Comparison of ENCODE assay signal across 28 cellular contexts in the genomic region with DNA sequence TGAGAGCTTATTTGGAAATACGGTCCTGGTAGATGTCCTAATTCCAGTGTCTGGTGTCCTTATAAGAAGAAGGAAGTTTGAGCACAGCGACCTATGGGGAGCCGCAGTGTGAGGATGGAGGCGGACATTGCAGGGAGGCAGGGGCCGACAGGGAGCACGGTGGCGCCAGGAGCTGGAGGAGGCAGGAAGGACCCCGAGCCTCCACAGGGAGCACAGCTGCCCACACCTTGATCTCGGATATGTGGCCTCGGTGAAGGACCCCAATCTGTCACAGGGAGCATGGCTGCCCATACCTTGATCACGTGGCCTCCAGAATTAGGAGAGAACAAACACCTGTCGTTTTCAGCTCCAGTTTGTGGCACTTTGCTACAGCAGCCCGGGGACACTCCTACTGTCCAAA.
"Had no signal": no experiment of that assay in that cellular context is flagged by ENCODE, and none has a peak within 500 bp of the region (broad histone marks: within the 10 kb centered on the region; RNA-seq: fewer than 3 reads in every experiment).

No MANE protein-coding gene starts in this region.

- ATAC-seq: activated CD8-positive, alpha-beta memory T cell treated with anti-CD3 and anti-CD28 coated beads, Interleukin-2, amount 10 ng/mL, durations not matched to agents 7 days and 5 days; Panc1 had no signal

- DNase-seq: activated B cell treated with CpG ODN at 0.5 μM for 24 hours; activated CD4-positive, alpha-beta memory T cell treated with anti-CD3 and anti-CD28 coated beads, Interleukin-2, amount 10 ng/mL, durations not matched to agents 7 days and 5 days; activated CD4-positive, alpha-beta T cell treated with anti-CD3 and anti-CD28 coated beads for 1 hour; activated CD4-positive, alpha-beta T cell treated with anti-CD3 and anti-CD28 coated beads for 48 hours; activated CD8-positive, alpha-beta memory T cell treated with anti-CD3 and anti-CD28 coated beads for 24 hours; activated CD8-positive, alpha-beta memory T cell treated with anti-CD3 and anti-CD28 coated beads, Interleukin-2, amount 10 ng/mL, durations not matched to agents 7 days and 5 days; activated CD8-positive, alpha-beta memory T cell treated with anti-CD3 and anti-CD28 coated beads, Interleukin-2, amount 50 U/mL, for 48 hours; activated gamma-delta T cell; activated naive CD4-positive, alpha-beta T cell treated with Interleukin-2 at 50 U/mL for 16 hours; activated naive CD8-positive, alpha-beta T cell treated with anti-CD3 and anti-CD28 coated beads, Interleukin-2, amount 10 ng/mL, durations not matched to agents 7 days and 5 days; activated T-cell treated with anti-CD3 and anti-CD28 coated beads, Interleukin-2, amount 50 U/mL, for 48 hours; amygdala; MM.1S; MV-4-11; NCI-H1092; NCI-H1436 treated with DMSO at 0.1 percent for 48 hours; NCI-H1694 treated with DMSO at 0.1 percent for 48 hours; NCI-H2029; NCI-H345; NCI-H524 treated with DMSO at 0.1 percent for 48 hours; RPMI8226; SHP77 treated with DMSO at 0.1 percent for 48 hours; SK-N-SH had no signal

- H3K4me3 Mint-ChIP-seq: activated B cell treated with CpG ODN at 0.5 μM for 24 hours; activated CD4-positive, alpha-beta memory T cell treated with anti-CD3 and anti-CD28 coated beads, Interleukin-2, amount 10 ng/mL, durations not matched to agents 7 days and 5 days; activated CD8-positive, alpha-beta memory T cell treated with anti-CD3 and anti-CD28 coated beads, Interleukin-2, amount 10 ng/mL, durations not matched to agents 7 days and 5 days; activated naive CD4-positive, alpha-beta T cell treated with anti-CD3 and anti-CD28 coated beads, Interleukin-2, amount 50 U/mL, for 24 hours; activated naive CD8-positive, alpha-beta T cell treated with anti-CD3 and anti-CD28 coated beads, Interleukin-2, amount 10 ng/mL, durations not matched to agents 7 days and 5 days; central memory CD8-positive, alpha-beta T cell; T-helper 1 cell treated with Interleukin-12 subunit alpha and Interleukin-12 subunit beta and Interleukin-4 antibody, amounts not matched to agents 30 μg/mL and 1 μg/mL, for 36 hours; T-helper 2 cell treated with Interferon-gamma antibody and Interleukin-4, amounts not matched to agents 5 μg/mL and 100 μg/mL, for 36 hours had no signal

- H3K9me3 Mint-ChIP-seq: activated naive CD4-positive, alpha-beta T cell treated with anti-CD3 and anti-CD28 coated beads, Interleukin-2, amount 50 U/mL, for 24 hours; T-helper 1 cell treated with Interleukin-12 subunit alpha and Interleukin-12 subunit beta and Interleukin-4 antibody, amounts not matched to agents 30 μg/mL and 1 μg/mL, for 36 hours; T-helper 2 cell treated with Interferon-gamma antibody and Interleukin-4, amounts not matched to agents 5 μg/mL and 100 μg/mL, for 36 hours had no signal

- H3K27ac Mint-ChIP-seq: activated B cell treated with CpG ODN at 0.5 μM for 24 hours; activated CD4-positive, alpha-beta memory T cell treated with anti-CD3 and anti-CD28 coated beads, Interleukin-2, amount 10 ng/mL, durations not matched to agents 7 days and 5 days; activated CD8-positive, alpha-beta memory T cell treated with anti-CD3 and anti-CD28 coated beads, Interleukin-2, amount 10 ng/mL, durations not matched to agents 7 days and 5 days; activated naive CD4-positive, alpha-beta T cell treated with anti-CD3 and anti-CD28 coated beads, Interleukin-2, amount 50 U/mL, for 24 hours; activated naive CD8-positive, alpha-beta T cell treated with anti-CD3 and anti-CD28 coated beads, Interleukin-2, amount 10 ng/mL, durations not matched to agents 7 days and 5 days; T-helper 1 cell treated with Interleukin-12 subunit alpha and Interleukin-12 subunit beta and Interleukin-4 antibody, amounts not matched to agents 30 μg/mL and 1 μg/mL, for 36 hours; T-helper 2 cell treated with Interferon-gamma antibody and Interleukin-4, amounts not matched to agents 5 μg/mL and 100 μg/mL, for 36 hours had no signal

- H3K27me3 Mint-ChIP-seq: activated B cell treated with CpG ODN at 0.5 μM for 24 hours; activated CD4-positive, alpha-beta memory T cell treated with anti-CD3 and anti-CD28 coated beads, Interleukin-2, amount 10 ng/mL, durations not matched to agents 7 days and 5 days; activated CD8-positive, alpha-beta memory T cell treated with anti-CD3 and anti-CD28 coated beads, Interleukin-2, amount 10 ng/mL, durations not matched to agents 7 days and 5 days; activated naive CD4-positive, alpha-beta T cell treated with anti-CD3 and anti-CD28 coated beads, Interleukin-2, amount 50 U/mL, for 24 hours; activated naive CD8-positive, alpha-beta T cell treated with anti-CD3 and anti-CD28 coated beads, Interleukin-2, amount 10 ng/mL, durations not matched to agents 7 days and 5 days had no signal

- H3K36me3 Mint-ChIP-seq: activated CD8-positive, alpha-beta memory T cell treated with anti-CD3 and anti-CD28 coated beads, Interleukin-2, amount 10 ng/mL, durations not matched to agents 7 days and 5 days; activated naive CD4-positive, alpha-beta T cell treated with anti-CD3 and anti-CD28 coated beads, Interleukin-2, amount 50 U/mL, for 24 hours; activated naive CD8-positive, alpha-beta T cell treated with anti-CD3 and anti-CD28 coated beads, Interleukin-2, amount 10 ng/mL, durations not matched to agents 7 days and 5 days had no signal

- H3K4me1 Mint-ChIP-seq: activated B cell treated with CpG ODN at 0.5 μM for 24 hours; activated CD4-positive, alpha-beta memory T cell treated with anti-CD3 and anti-CD28 coated beads, Interleukin-2, amount 10 ng/mL, durations not matched to agents 7 days and 5 days; activated CD8-positive, alpha-beta memory T cell treated with anti-CD3 and anti-CD28 coated beads, Interleukin-2, amount 10 ng/mL, durations not matched to agents 7 days and 5 days; activated naive CD4-positive, alpha-beta T cell treated with anti-CD3 and anti-CD28 coated beads, Interleukin-2, amount 50 U/mL, for 24 hours; activated naive CD8-positive, alpha-beta T cell treated with anti-CD3 and anti-CD28 coated beads, Interleukin-2, amount 10 ng/mL, durations not matched to agents 7 days and 5 days; central memory CD8-positive, alpha-beta T cell had no signal
